ENCODE assay signal across 8 cellular contexts in genomic region chr11:86978756-86979608, GRCh38. TPM values are rescaled to one million over a fixed set of nuclear protein-coding genes. Genes with fewer than 3 reads are reported as not detected.
DNase-seq lines count a peak whose midpoint lies in the region; ATAC-seq and TF ChIP-seq lines count a peak whose summit lies in the region.

No MANE protein-coding gene starts in this region.

- H3K36me3 Mint-ChIP-seq in activated CD4-positive, alpha-beta T cell treated with anti-CD3 and anti-CD28 coated beads, Interleukin-2, amount 10 ng/mL, durations not matched to agents 24 days and 14 days (ENCODE audit: low read depth): no peaks in the 10 kb centered on the region

- H3K27me3 ChIP-seq in Peyer's patch: no peaks in the 10 kb centered on the region
- no peaks in the 10 kb centered on the region for H3K27me3 ChIP-seq in esophagus muscularis mucosa

- no peak for TF ChIP-seq EP300 in esophagus muscularis mucosa (IDR thresholded peaks at IDR 0.05)

- H3K27ac ChIP-seq in Peyer's patch: no peak overlapping the region
- no peak overlapping the region for H3K27ac ChIP-seq in esophagus muscularis mucosa (replicated peaks in 1 of 4)

- ATAC-seq in HG02884 (IDR thresholded peaks at IDR 0.05; ENCODE audit: unreplicated experiment): peak; percentile 81
- ATAC-seq in sciatic nerve: peak; percentile 59

- intact Hi-C loops in activated CD4-positive, alpha-beta T cell treated with anti-CD3 and anti-CD28 coated beads, Interleukin-2, amount 10 ng/mL, durations not matched to agents 24 days and 14 days (cut with micrococcal nuclease): loop anchor here (1.0 kb wide), 1 partner anchor 311 kb away; no protein-coding TSS in a partner anchor
- intact Hi-C loops in esophagus muscularis mucosa (cut with DNase I) (no loop called here), sciatic nerve (cut with DNase I) (no loop called here)

- H3K27me3 Mint-ChIP-seq in activated CD4-positive, alpha-beta T cell treated with anti-CD3 and anti-CD28 coated beads, Interleukin-2, amount 10 ng/mL, durations not matched to agents 24 days and 14 days: peaks cover 3% of the 10 kb centered on the region

- no peak for TF ChIP-seq POLR2A in Peyer's patch (IDR thresholded peaks at IDR 0.05)
- TF ChIP-seq POLR2A in esophagus muscularis mucosa (IDR thresholded peaks at IDR 0.05; ENCODE audit: low read depth): no peak

- no peak overlapping the region for H3K4me3 ChIP-seq in Peyer's patch
- no peak overlapping the region for H3K4me3 ChIP-seq in esophagus muscularis mucosa

- WGBS in esophagus muscularis mucosa: 73% methylated on average over 3 of the region's 3 CpGs

- TF ChIP-seq CTCF in Peyer's patch (IDR thresholded peaks at IDR 0.05): peak in 5 of 6 experiments; percentile 22 to 74 (median 61)
- TF ChIP-seq CTCF in esophagus muscularis mucosa (IDR thresholded peaks at IDR 0.05): peak; percentile 10 to 51 (median 39)

- no peaks in the 10 kb centered on the region for H3K9me3 ChIP-seq in Peyer's patch
- peaks cover 0 to 2% (median 0%) of the 10 kb centered on the region in 4 donors for H3K9me3 ChIP-seq in esophagus muscularis mucosa

- H3K4me1 Mint-ChIP-seq in activated CD4-positive, alpha-beta T cell treated with anti-CD3 and anti-CD28 coated beads, Interleukin-2, amount 10 ng/mL, durations not matched to agents 24 days and 14 days: no peaks in the 10 kb centered on the region

- H3K36me3 ChIP-seq in Peyer's patch: no peaks in the 10 kb centered on the region
- no peaks in the 10 kb centered on the region for H3K36me3 ChIP-seq in esophagus muscularis mucosa

- DNase-seq in activated CD4-positive, alpha-beta T cell treated with anti-CD3 and anti-CD28 coated beads, Interleukin-2, amount 10 ng/mL, durations not matched to agents 24 days and 14 days: peak; percentile 63
- DNase-seq in activated CD4-positive, alpha-beta T cell treated with anti-CD3 and anti-CD28 coated beads, Interleukin-2, amount 50 U/mL, for 48 hours: no peak
- DNase-seq in Peyer's patch (no peak), esophagus muscularis mucosa (ENCODE audit: extremely low spot score) (no peak), sciatic nerve (ENCODE audit: low spot score) (no peak), SHP77 treated with DMSO at 0.1 percent for 48 hours (lab: John Stamatoyannopoulos, UW) (no peak), putamen (ENCODE audit: low spot score) (no peak)

- no peaks in the 10 kb centered on the region for H3K9me3 Mint-ChIP-seq in activated CD4-positive, alpha-beta T cell treated with anti-CD3 and anti-CD28 coated beads, Interleukin-2, amount 10 ng/mL, durations not matched to agents 24 days and 14 days

- H3K4me1 ChIP-seq in Peyer's patch: no peaks in the 10 kb centered on the region
- peaks cover 17 to 34% (median 21%) of the 10 kb centered on the region in 4 donors for H3K4me1 ChIP-seq in esophagus muscularis mucosa

- no peak overlapping the region for H3K4me3 Mint-ChIP-seq in activated CD4-positive, alpha-beta T cell treated with anti-CD3 and anti-CD28 coated beads, Interleukin-2, amount 10 ng/mL, durations not matched to agents 24 days and 14 days

- H3K27ac Mint-ChIP-seq in activated CD4-positive, alpha-beta T cell treated with anti-CD3 and anti-CD28 coated beads, Interleukin-2, amount 10 ng/mL, durations not matched to agents 24 days and 14 days: no peak overlapping the region

RNA-seq across cellular contexts. Expression of gene FZD4, which starts 23.8 kb away (rescaled TPM):
- total RNA-seq in activated CD4-positive, alpha-beta T cell treated with anti-CD3 and anti-CD28 coated beads, Interleukin-2, amount 10 ng/mL, durations not matched to agents 24 days and 14 days: 0.02 TPM in 1 of 2 replicates, not detected in the other
- 10 to 100 TPM in 1 of 4 donors, 1 to 10 TPM in 3; 5.4 to 11.6 (median 8.7) TPM for total RNA-seq in Peyer's patch
- total RNA-seq in esophagus muscularis mucosa: 10 to 100 TPM; 23.7 to 42.3 (median 31.8) TPM
- 40.7 TPM for total RNA-seq in sciatic nerve

RNA-seq across cellular contexts. Expression of gene TMEM135, which starts 58.8 kb away (rescaled TPM):
- total RNA-seq in activated CD4-positive, alpha-beta T cell treated with anti-CD3 and anti-CD28 coated beads, Interleukin-2, amount 10 ng/mL, durations not matched to agents 24 days and 14 days: 26.2 and 28.6 TPM in 2 replicates
- total RNA-seq in Peyer's patch (10 to 100 TPM; 23.1 to 58.2 (median 40.1) TPM), esophagus muscularis mucosa (10 to 100 TPM; 11.6 to 19.5 (median 14.9) TPM), sciatic nerve (35.7 TPM)
